ENCODE assay signal across 8 cellular contexts in genomic region chr10:131980757-131981428, GRCh38. TPM values are rescaled to one million over a fixed set of nuclear protein-coding genes. Genes with fewer than 3 reads are reported as not detected.
DNase-seq lines count a peak whose midpoint lies in the region; ATAC-seq and TF ChIP-seq lines count a peak whose summit lies in the region.

No MANE protein-coding gene starts in this region.

- H3K18ac ChIP-seq in mesendoderm (ENCODE audit: low read length), result peak overlapping the region; percentile 24

- peak in 1 of 3 donors; percentile 16 for DNase-seq in CD4-positive, CD25-positive, alpha-beta regulatory T cell
- DNase-seq in LNCaP clone FGC (ENCODE audit: low read depth), result no peak
- DNase-seq in colonic mucosa, result no peak
- peak; percentile 46 for DNase-seq in mesendoderm
- no peak for DNase-seq in vagina (ENCODE audit: extremely low spot score in 2 of 2)
- DNase-seq in middle frontal gyrus (ENCODE audit: extremely low spot score, low spot score), result no peak
- no peak for DNase-seq in NOMO-1 treated with DMSO at 0.1 percent for 48 hours (lab: John Stamatoyannopoulos, UW; ENCODE audit: unreplicated experiment)

- ATAC-seq in CD4-positive, CD25-positive, alpha-beta regulatory T cell (ENCODE audit: low read depth in 2 of 2), result no peak
- ATAC-seq in GM21825 (IDR thresholded peaks at IDR 0.05; ENCODE audit: unreplicated experiment), result no peak

- no peaks in the 10 kb centered on the region for H3K27me3 ChIP-seq in CD4-positive, CD25-positive, alpha-beta regulatory T cell (ENCODE audit: control insufficient read depth, insufficient read depth, low read length)
- peaks cover 9% of the 10 kb centered on the region for H3K27me3 ChIP-seq in colonic mucosa
- H3K27me3 ChIP-seq in mesendoderm (ENCODE audit: insufficient read depth, low read length, poor library complexity), result peaks cover 18% of the 10 kb centered on the region
- H3K27me3 ChIP-seq in vagina, result no peaks in the 10 kb centered on the region

- intact Hi-C loops in colonic mucosa (cut with DNase I) (no loop called here), vagina (cut with DNase I) (no loop called here)

- no peaks in the 10 kb centered on the region for H3K79me2 ChIP-seq in mesendoderm (ENCODE audit: control insufficient read depth, insufficient read depth, low read length)

- peak overlapping the region in 1 of 2 donors; percentile 82 for H3K9ac ChIP-seq in colonic mucosa (ENCODE audit: low read depth in 2 of 2, low read length in 2 of 2)
- H3K9ac ChIP-seq in mesendoderm (ENCODE audit: low read length), result peak overlapping the region; percentile 87

- H2BK120ac ChIP-seq in mesendoderm (ENCODE audit: low read depth, low read length), result no peak overlapping the region

- H4K8ac ChIP-seq in mesendoderm (ENCODE audit: low read depth, low read length), result no peak overlapping the region

- no peaks in the 10 kb centered on the region for H3K36me3 ChIP-seq in CD4-positive, CD25-positive, alpha-beta regulatory T cell (ENCODE audit: control insufficient read depth, insufficient read depth, low read length)
- H3K36me3 ChIP-seq in colonic mucosa (no peaks in the 10 kb centered on the region), mesendoderm (ENCODE audit: control insufficient read depth, insufficient read depth, low read length) (no peaks in the 10 kb centered on the region), vagina (no peaks in the 10 kb centered on the region)

- no peak overlapping the region for H2BK5ac ChIP-seq in mesendoderm (ENCODE audit: low read length)

- no peak overlapping the region for H4K5ac ChIP-seq in mesendoderm (ENCODE audit: low read length)

- TF ChIP-seq POLR2A in vagina (IDR thresholded peaks at IDR 0.05), result no peak

- peaks cover 17 to 57% (median 34%) of the 10 kb centered on the region in 4 donors for H3K4me1 Mint-ChIP-seq in CD4-positive, CD25-positive, alpha-beta regulatory T cell

- TF ChIP-seq CTCF in LNCaP clone FGC (IDR thresholded peaks at IDR 0.05; ENCODE audit: control insufficient read depth, extremely low read depth, insufficient read depth) (no peak), colonic mucosa (IDR thresholded peaks at IDR 0.05) (no peak), vagina (IDR thresholded peaks at IDR 0.05) (no peak)

- H3K9me3 ChIP-seq in CD4-positive, CD25-positive, alpha-beta regulatory T cell (ENCODE audit: control insufficient read depth in 2 of 2, low read length in 2 of 2), result no peaks in the 10 kb centered on the region
- no peaks in the 10 kb centered on the region for H3K9me3 ChIP-seq in colonic mucosa
- H3K9me3 ChIP-seq in vagina, result no peaks in the 10 kb centered on the region

- peak overlapping the region; percentile 86 to 94 (median 90) for H3K4me3 Mint-ChIP-seq in CD4-positive, CD25-positive, alpha-beta regulatory T cell

- H3K9me3 Mint-ChIP-seq in CD4-positive, CD25-positive, alpha-beta regulatory T cell, result no peaks in the 10 kb centered on the region

- no peak overlapping the region for H2AK5ac ChIP-seq in mesendoderm (ENCODE audit: low read length)

- H3K4me2 ChIP-seq in mesendoderm (ENCODE audit: low read length), result peak overlapping the region; percentile 74

- H3K4me1 ChIP-seq in CD4-positive, CD25-positive, alpha-beta regulatory T cell (ENCODE audit: control insufficient read depth, insufficient read depth, low read length, poor library complexity, severe bottlenecking), result peaks cover 24% of the 10 kb centered on the region
- H3K4me1 ChIP-seq in colonic mucosa (peaks cover 5% of the 10 kb centered on the region), mesendoderm (ENCODE audit: control insufficient read depth, low read depth, low read length) (peaks cover 9% of the 10 kb centered on the region), vagina (peaks cover 52% of the 10 kb centered on the region)

- no peaks in the 10 kb centered on the region for H3K79me1 ChIP-seq in mesendoderm (ENCODE audit: low read length)

- H3K4ac ChIP-seq in mesendoderm (ENCODE audit: low read depth, low read length), result no peak overlapping the region

- peak overlapping the region; percentile 57 for H3K27ac ChIP-seq in CD4-positive, CD25-positive, alpha-beta regulatory T cell (ENCODE audit: insufficient read depth, low read length, poor library complexity, severe bottlenecking)
- H3K27ac ChIP-seq in colonic mucosa, result peak overlapping the region; percentile 44
- no peak overlapping the region for H3K27ac ChIP-seq in mesendoderm (ENCODE audit: low read depth, low read length)
- H3K27ac ChIP-seq in vagina, result peak overlapping the region; percentile 79

- peak overlapping the region; percentile 75 for H3K23ac ChIP-seq in mesendoderm (ENCODE audit: low read length)

- H3K4me3 ChIP-seq in CD4-positive, CD25-positive, alpha-beta regulatory T cell (ENCODE audit: low read depth, low read length), result peak overlapping the region; percentile 86
- H3K4me3 ChIP-seq in LNCaP clone FGC (ENCODE audit: low read depth, low read length), result peak overlapping the region; percentile 69
- H3K4me3 ChIP-seq in colonic mucosa, result peak overlapping the region; percentile 61
- H3K4me3 ChIP-seq in mesendoderm (ENCODE audit: low read length), result peak overlapping the region; percentile 75
- H3K4me3 ChIP-seq in vagina, result peak overlapping the region; percentile 87 to 97

- H3K27me3 Mint-ChIP-seq in CD4-positive, CD25-positive, alpha-beta regulatory T cell, result peaks cover 14% of the 10 kb centered on the region

- H2BK15ac ChIP-seq in mesendoderm (replicated peaks; ENCODE audit: low read depth), result no peak overlapping the region

- H3K36me3 Mint-ChIP-seq in CD4-positive, CD25-positive, alpha-beta regulatory T cell, result peaks cover 13% of the 10 kb centered on the region

- WGBS in mesendoderm (ENCODE audit: extremely low coverage, insufficient coverage, low lambda C conversion rate), result no CpG with 5 or more reads among the region's 31 CpGs

- peak overlapping the region in 2 of 3 donors; percentile 79 to 83 for H3K27ac Mint-ChIP-seq in CD4-positive, CD25-positive, alpha-beta regulatory T cell

- peak overlapping the region; percentile 93 for H3K56ac ChIP-seq in mesendoderm (ENCODE audit: low read length)

RNA-seq across cellular contexts. Expression of gene BNIP3, which starts 0.8 kb away (rescaled TPM):
- 20.2 TPM for total RNA-seq in CD4-positive, CD25-positive, alpha-beta regulatory T cell
- 10 to 100 TPM; 21.2 to 35.1 (median 30.5) TPM for polyA plus RNA-seq in CD4-positive, CD25-positive, alpha-beta regulatory T cell
- total RNA-seq in colonic mucosa (10 to 100 TPM in 1 of 2 donors, 1 to 10 TPM in 1; 6.9 to 51.7 TPM), vagina (40.8 TPM)
- 10.7 TPM for polyA plus RNA-seq in mesendoderm (2013, experiment 1 of 2)
- 10.4 TPM for polyA plus RNA-seq in mesendoderm (2013, experiment 2 of 2)
